21 cellular contexts compared by ENCODE assay signal in genomic region chr3:190099099-190099498, GRCh38. TPM values are rescaled to one million over a fixed set of nuclear protein-coding genes. Genes with fewer than 3 reads are reported as not detected.
A peak's percentile ranks its signal among the peaks of the same experiment; 100 is the strongest.
DNase-seq lines count a peak whose midpoint lies in the region; ATAC-seq, FAIRE-seq and TF ChIP-seq lines count a peak whose summit lies in the region.
"Had no signal": no experiment of that assay in that cellular context is flagged by ENCODE, and none has a peak within 500 bp of the region (broad histone marks: within the 10 kb centered on the region; RNA-seq: fewer than 3 reads in every experiment).

No MANE protein-coding gene starts in this region.

- TF ChIP-seq RAD21 in A549 (conservative IDR thresholded peaks at IDR 0.05 in 1 of 2, IDR thresholded peaks at IDR 0.05 in 1 of 2), result no peak

- TF ChIP-seq POLR2A in A549 (IDR thresholded peaks at IDR 0.05; ENCODE audit: low read length) (no peak), ovary (IDR thresholded peaks at IDR 0.05) (no peak)

- no peak overlapping the region for H2AFZ ChIP-seq in hepatocyte

- H3K9me3 Mint-ChIP-seq in HFFc6, result no peaks in the 10 kb centered on the region
- H3K9me3 Mint-ChIP-seq: H9 had no signal

- H3K4me3 ChIP-seq in A549 (no peak overlapping the region), adipocyte (ENCODE audit: low read length) (no peak overlapping the region), hepatocyte (no peak overlapping the region), ovary (no peak overlapping the region), aorta (ENCODE audit: low read length in 2 of 2) (no peak overlapping the region)
- H3K4me3 ChIP-seq: BLaER1, SJCRH30 had no signal

- H3K27me3 ChIP-seq in adipocyte (replicated peaks; ENCODE audit: control insufficient read depth, insufficient read depth, low read length), result no peaks in the 10 kb centered on the region
- H3K27me3 ChIP-seq in hepatocyte, result no peaks in the 10 kb centered on the region
- H3K27me3 ChIP-seq in ovary, result no peaks in the 10 kb centered on the region
- H3K27me3 ChIP-seq in aorta (ENCODE audit: control insufficient read depth in 1 of 2, insufficient read depth in 2 of 2, low read length in 1 of 2), result no peaks in the 10 kb centered on the region
- H3K27me3 ChIP-seq: BLaER1, SJCRH30 had no signal

- 88% methylated on average over 6 of the region's 6 CpGs for WGBS in A549 (ENCODE audit: missing lambda C conversion rate)
- WGBS in hepatocyte (ENCODE audit: low lambda C conversion rate, missing lambda C conversion rate), result 60% methylated on average over 6 of the region's 6 CpGs
- WGBS in ovary, 3 donors, result 74 to 87% (median 79%) methylated on average over 6 of the region's 6 CpGs
- 94 to 96% methylated on average over 6 of the region's 6 CpGs for WGBS in aorta, 2 donors

- no peaks in the 10 kb centered on the region for H3K36me3 ChIP-seq in adipocyte (ENCODE audit: control insufficient read depth, insufficient read depth, low read length, severe bottlenecking)
- no peaks in the 10 kb centered on the region for H3K36me3 ChIP-seq in hepatocyte (replicated peaks; ENCODE audit: insufficient read depth, low read depth)
- H3K36me3 ChIP-seq in ovary, result no peaks in the 10 kb centered on the region
- no peaks in the 10 kb centered on the region for H3K36me3 ChIP-seq in aorta (ENCODE audit: control insufficient read depth in 1 of 2, insufficient read depth in 2 of 2, low read length in 1 of 2)
- H3K36me3 ChIP-seq: BLaER1, SJCRH30 had no signal

- POLR2A ChIA-PET in A549 (lab: Yijun Ruan, JAX), result no interaction called here

- no peak for ATAC-seq in A549
- ATAC-seq in GM21717 (IDR thresholded peaks at IDR 0.05; ENCODE audit: unreplicated experiment), result no peak
- no peak for ATAC-seq in aorta (ENCODE audit: low FRiP score)

- peaks cover 15% of the 10 kb centered on the region for H3K79me2 ChIP-seq in hepatocyte

- peaks cover 1% of the 10 kb centered on the region; the same call in 1 of the 2 replicates for H3K27me3 Mint-ChIP-seq in HFFc6 (ENCODE audit: insufficient read depth)
- H3K27me3 Mint-ChIP-seq: IgD-negative memory B cell had no signal

- H3K4me1 Mint-ChIP-seq in HFFc6 (ENCODE audit: low read depth), result peaks cover 69% of the 10 kb centered on the region

- peaks cover 8% of the 10 kb centered on the region; the same call in 1 of the 2 replicates for H3K36me3 Mint-ChIP-seq in HFFc6 (ENCODE audit: low read depth)
- H3K36me3 Mint-ChIP-seq: CD4-positive, alpha-beta memory T cell; IgD-negative memory B cell had no signal

- H3K9me2 ChIP-seq in hepatocyte (replicated peaks; ENCODE audit: insufficient read depth), result no peaks in the 10 kb centered on the region

- H3K27ac Mint-ChIP-seq in HFFc6, result peak overlapping the region; percentile 12; the same call in 1 of the 2 replicates
- H3K27ac Mint-ChIP-seq: CD4-positive, alpha-beta memory T cell; H9; IgD-negative memory B cell had no signal

- no peak for FAIRE-seq in A549 (lab: Jason Lieb, UNC)
- FAIRE-seq: HTR-8/SVneo had no signal

- no peak for TF ChIP-seq CTCF in A549 (IDR thresholded peaks at IDR 0.05)
- TF ChIP-seq CTCF in HFFc6 (IDR thresholded peaks at IDR 0.05), result no peak
- TF ChIP-seq CTCF in hepatocyte (IDR thresholded peaks at IDR 0.05; ENCODE audit: poor library complexity), result no peak
- TF ChIP-seq CTCF in ovary (IDR thresholded peaks at IDR 0.05), result no peak

- H3K9me3 ChIP-seq in A549, result no peaks in the 10 kb centered on the region
- no peaks in the 10 kb centered on the region for H3K9me3 ChIP-seq in adipocyte (ENCODE audit: control insufficient read depth, low read length)
- H3K9me3 ChIP-seq in hepatocyte (ENCODE audit: low read depth), result no peaks in the 10 kb centered on the region
- H3K9me3 ChIP-seq in ovary, result no peaks in the 10 kb centered on the region
- H3K9me3 ChIP-seq in aorta (ENCODE audit: control insufficient read depth, low read length), result no peaks in the 10 kb centered on the region
- H3K9me3 ChIP-seq: BLaER1, SJCRH30 had no signal

- peak overlapping the region; percentile 50 for H3K4me3 Mint-ChIP-seq in HFFc6
- H3K4me3 Mint-ChIP-seq: CD4-positive, alpha-beta memory T cell; H9; IgD-negative memory B cell had no signal

- no peak for DNase-seq in A549 (ENCODE audit: low read depth in 1 of 2, low spot score in 1 of 2)
- no peak for DNase-seq in HFFc6
- DNase-seq in adipocyte (ENCODE audit: low read depth), result peak; percentile 82
- DNase-seq in hepatocyte (ENCODE audit: low spot score), result no peak
- no peak for DNase-seq in ovary
- no peak for DNase-seq in activated CD4-positive, alpha-beta T cell treated with anti-CD3 and anti-CD28 coated beads, Interleukin-2, amount 50 U/mL, for 1 hour
- no peak for DNase-seq in aorta
- DNase-seq: CD4-positive, alpha-beta memory T cell; EL; H9; Karpas-422; NCI-H1436; NCI-H2029; NCI-H345; NCI-H524 treated with DMSO at 0.1 percent for 48 hours; SJCRH30 had no signal

- H4K20me1 ChIP-seq in hepatocyte (ENCODE audit: insufficient read depth, poor library complexity, severe bottlenecking), result no peaks in the 10 kb centered on the region
- H4K20me1 ChIP-seq: BLaER1 had no signal

- H3K4me2 ChIP-seq in A549 (0 out of 3 replicates have a peak overlapping the region, but pooled peaks have one; percentile 9), hepatocyte (peak overlapping the region; percentile 0)
- H3K4me2 ChIP-seq: BLaER1 had no signal

- intact Hi-C loops in ovary (cut with DNase I), result no loop called here
- intact Hi-C loops in aorta (cut with DNase I), result no loop called here

- H3K9ac ChIP-seq in adipocyte (ENCODE audit: low read length), result no peak overlapping the region
- H3K9ac ChIP-seq: BLaER1 had no signal

- CTCF ChIA-PET in A549 (lab: Yijun Ruan, JAX), result no interaction called here

- H3K27ac ChIP-seq in A549, result no peak overlapping the region
- H3K27ac ChIP-seq in hepatocyte, result no peak overlapping the region
- H3K27ac ChIP-seq in ovary, result no peak overlapping the region
- H3K27ac ChIP-seq in aorta (ENCODE audit: low read depth in 1 of 2, low read length in 2 of 2), result no peak overlapping the region
- H3K27ac ChIP-seq: 22Rv1, BLaER1, SJCRH30 had no signal

- H3K4me1 ChIP-seq in A549, result peaks cover 65% of the 10 kb centered on the region
- peaks cover 23% of the 10 kb centered on the region for H3K4me1 ChIP-seq in adipocyte (ENCODE audit: control insufficient read depth, insufficient read depth, low read length)
- peaks cover 16% of the 10 kb centered on the region for H3K4me1 ChIP-seq in hepatocyte (ENCODE audit: insufficient read depth)
- peaks cover 15% of the 10 kb centered on the region for H3K4me1 ChIP-seq in ovary (ENCODE audit: insufficient read depth)
- H3K4me1 ChIP-seq in aorta (ENCODE audit: control insufficient read depth in 1 of 2, insufficient read depth in 2 of 2, low read length in 2 of 2), result no peaks in the 10 kb centered on the region
- H3K4me1 ChIP-seq: BLaER1, SJCRH30 had no signal

- TF ChIP-seq EP300 in A549 (IDR thresholded peaks at IDR 0.05) (no peak), ovary (IDR thresholded peaks at IDR 0.05) (no peak)

TF ChIP-seq in A549, 52 proteins besides CTCF, POLR2A, EP300 and RAD21 (continues in another document):
- TF ChIP-seq REST (IDR thresholded peaks at IDR 0.05) (no peak), PBX3 (IDR thresholded peaks at IDR 0.05) (no peak), HEYL (CRISPR knock-in tag; IDR thresholded peaks at IDR 0.05) (no peak), TP53 (CRISPR knock-in tag; IDR thresholded peaks at IDR 0.05) (no peak), SMC3 (IDR thresholded peaks at IDR 0.05) (no peak), FOSL2 (IDR thresholded peaks at IDR 0.05) (no peak), FOSL2 (CRISPR knock-in tag; IDR thresholded peaks at IDR 0.05) (no peak)

RNA-seq across cellular contexts. Expression of gene P3H2, which starts 21.6 kb away (rescaled TPM):
- polyA plus RNA-seq in A549 (2011; rRNA removed) (59.9 and 72.5 TPM in 2 replicates), A549 (2017; fragmentation: RNase III; extraction: RNeasy Plus Mini Kit Qiagen cat#74134 plus additional on column Dnase treatment) (48.5 to 56.6 TPM (median 55.1 TPM) in 3 replicates), hepatocyte (14.5 and 17.1 TPM in 2 replicates), ovary (100 to 1,000 TPM in 1 of 2 donors, 10 to 100 TPM in 1; 19.6 to 359 TPM), aorta (1 to 10 TPM; 6.1 to 7.5 TPM)
- 16.2 and 21.8 TPM in 2 replicates for polyA plus RNA-seq in A549 (2012; cell fraction: cytosol; rRNA removed)
- polyA plus RNA-seq in A549 (2012; cell fraction: nucleus; rRNA removed), result 21.9 and 29.7 TPM in 2 replicates
- 37.1 and 37.2 TPM in 2 replicates for polyA minus RNA-seq in A549 (2011; rRNA and poly(A)+ RNA removed)
- 10 to 100 TPM; 37.6 to 43.2 (median 39.5) TPM for total RNA-seq in HFFc6 (2021; fragmentation: NEBNext Ultra II Directional; extraction: Animal tissue kit (Norgen Biotek cat#: 25700))
- total RNA-seq in hepatocyte (14.5 and 29.7 TPM in 2 replicates), ovary (10 to 100 TPM; 10.6 to 36.2 (median 22.8) TPM), aorta (10 to 100 TPM; 23.9 to 25.8 TPM)
- total RNA-seq: CD4-positive, alpha-beta memory T cell had no signal
- polyA plus RNA-seq: CD4-positive, alpha-beta memory T cell; IgD-negative memory B cell had no signal
